In genomic region chr1:101409102-101409501, GRCh38 we compare ENCODE assay signal across 22 cellular contexts.
DNase-seq lines count a peak whose midpoint lies in the region; ATAC-seq, FAIRE-seq and TF ChIP-seq lines count a peak whose summit lies in the region.
"Had no signal": no experiment of that assay in that cellular context is flagged by ENCODE, and none has a peak within 500 bp of the region (broad histone marks: within the 10 kb centered on the region; RNA-seq: fewer than 3 reads in every experiment).

No MANE protein-coding gene starts in this region.

- H3K4me1 ChIP-seq in OCI-LY1 (ENCODE audit: insufficient read depth, low read length, severe bottlenecking): peaks cover 54% of the 10 kb centered on the region
- H3K4me1 ChIP-seq: A549, Caco-2 had no signal

- TF ChIP-seq CTCF in GM06990 (IDR thresholded peaks at IDR 0.05; ENCODE audit: insufficient read depth, low read length, poor library complexity, severe bottlenecking): no peak
- TF ChIP-seq CTCF in OCI-LY1 (IDR thresholded peaks at IDR 0.05; ENCODE audit: low read length): no peak
- no peak for TF ChIP-seq CTCF in mesothelial cell of epicardium (IDR thresholded peaks at IDR 0.05; ENCODE audit: unreplicated experiment)
- TF ChIP-seq CTCF in progenitor cell of endocrine pancreas (IDR thresholded peaks at IDR 0.05; ENCODE audit: unreplicated experiment): no peak

- H3K4me3 ChIP-seq in GM06990 (replicated peaks; ENCODE audit: low read depth, low read length) (peak overlapping the region; percentile 36), OCI-LY1 (ENCODE audit: low read depth, low read length, poor library complexity, severe bottlenecking) (no peak overlapping the region)
- H3K4me3 ChIP-seq: A549, MG63, SK-N-MC had no signal

- H3F3A ChIP-seq in OCI-LY1 (ENCODE audit: insufficient read depth, low read length): 0 out of 2 replicates have a peak, but pooled peaks cover 4% of the 10 kb centered on the region

- no peaks in the 10 kb centered on the region for H4K20me1 ChIP-seq in OCI-LY1 (ENCODE audit: insufficient read depth, low read length)

- H3K27me3 ChIP-seq in GM06990 (replicated peaks; ENCODE audit: control insufficient read depth, insufficient read depth, low read length): no peaks in the 10 kb centered on the region
- no peaks in the 10 kb centered on the region for H3K27me3 ChIP-seq in OCI-LY1 (ENCODE audit: insufficient read depth, low read length)
- H3K27me3 ChIP-seq: MG63 had no signal

- peak overlapping the region; percentile 82 for H3K27ac ChIP-seq in OCI-LY1 (ENCODE audit: low read depth, low read length, poor library complexity, severe bottlenecking)
- H3K27ac ChIP-seq: A549, RWPE1, SK-N-MC had no signal

- H3K4me1 Mint-ChIP-seq in mesothelial cell of epicardium: peaks cover 42% of the 10 kb centered on the region
- H3K4me1 Mint-ChIP-seq in progenitor cell of endocrine pancreas (ENCODE audit: low read depth): peaks cover 10% of the 10 kb centered on the region
- H3K4me1 Mint-ChIP-seq: CD4-positive, alpha-beta memory T cell had no signal

- H3K36me3 Mint-ChIP-seq in mesothelial cell of epicardium (no peaks in the 10 kb centered on the region), progenitor cell of endocrine pancreas (ENCODE audit: insufficient read depth) (no peaks in the 10 kb centered on the region)
- H3K36me3 Mint-ChIP-seq: CD4-positive, alpha-beta memory T cell had no signal

- no peaks in the 10 kb centered on the region for H3K9me2 ChIP-seq in OCI-LY1 (ENCODE audit: low read depth, low read length)

- DNase-seq in GM06990 (ENCODE audit: extremely low read depth, insufficient read length): no peak
- DNase-seq in GM18507 (ENCODE audit: extremely low spot score, insufficient read length, low read depth): no peak
- DNase-seq in mesothelial cell of epicardium (ENCODE audit: low spot score in 2 of 2, unreplicated experiment in 2 of 2): no peak
- DNase-seq in progenitor cell of endocrine pancreas (ENCODE audit: low spot score, unreplicated experiment): no peak
- no peak for DNase-seq in NCI-H1417 treated with DMSO at 0.1 percent for 48 hours (lab: John Stamatoyannopoulos, UW)
- DNase-seq: Caco-2; CD4-positive, alpha-beta memory T cell; GOT3; HCEC 1CT; MG63; NCI-H1417; NCI-H187 treated with DMSO at 0.1 percent for 48 hours; NCI-H2107; NCI-H446 treated with DMSO at 0.1 percent for 48 hours; NCI-H526 treated with DMSO at 0.1 percent for 48 hours; SHP77 treated with DMSO at 0.1 percent for 48 hours had no signal

- no peaks in the 10 kb centered on the region for H3K9me3 ChIP-seq in OCI-LY1 (ENCODE audit: low read length)
- H3K9me3 ChIP-seq: A549, Caco-2, MG63 had no signal

- H3K27me3 Mint-ChIP-seq in mesothelial cell of epicardium (ENCODE audit: low read depth): no peaks in the 10 kb centered on the region
- H3K27me3 Mint-ChIP-seq in progenitor cell of endocrine pancreas: no peaks in the 10 kb centered on the region
- H3K27me3 Mint-ChIP-seq: IgD-negative memory B cell had no signal

- H3K79me2 ChIP-seq in OCI-LY1 (ENCODE audit: insufficient read depth, low read length): no peaks in the 10 kb centered on the region

- H3K36me3 ChIP-seq in GM06990 (ENCODE audit: control insufficient read depth, insufficient read depth, low read length) (no peaks in the 10 kb centered on the region; the same call in 1 of the 2 replicates), OCI-LY1 (ENCODE audit: insufficient read depth, low read length) (no peaks in the 10 kb centered on the region; the same call in 1 of the 2 replicates)
- H3K36me3 ChIP-seq: MG63 had no signal

- no peak overlapping the region for H3K9ac ChIP-seq in OCI-LY1 (ENCODE audit: low read length)

- FAIRE-seq in GM18507 (lab: Jason Lieb, UNC): peak; percentile 88
- FAIRE-seq: A549 had no signal

- H3K9me3 Mint-ChIP-seq in mesothelial cell of epicardium (peaks cover 25% of the 10 kb centered on the region), progenitor cell of endocrine pancreas (ENCODE audit: low read depth) (peaks cover 7% of the 10 kb centered on the region)
- H3K9me3 Mint-ChIP-seq: IgD-negative memory B cell had no signal

- ATAC-seq in HG03196 (IDR thresholded peaks at IDR 0.05; ENCODE audit: unreplicated experiment): no peak
- ATAC-seq: A549 had no signal

- no peak overlapping the region for H2AFZ ChIP-seq in OCI-LY1 (ENCODE audit: low read length)

- peak overlapping the region; percentile 8; the same call in 1 of the 2 replicates for H3K4me2 ChIP-seq in OCI-LY1 (ENCODE audit: low read length)
- H3K4me2 ChIP-seq: A549 had no signal

- H3K27ac Mint-ChIP-seq in mesothelial cell of epicardium (peak overlapping the region; percentile 83), progenitor cell of endocrine pancreas (no peak overlapping the region)
- H3K27ac Mint-ChIP-seq: CD4-positive, alpha-beta memory T cell; IgD-negative memory B cell had no signal

- H3K4me3 Mint-ChIP-seq in mesothelial cell of epicardium (no peak overlapping the region), progenitor cell of endocrine pancreas (ENCODE audit: low read depth) (no peak overlapping the region)
- H3K4me3 Mint-ChIP-seq: CD4-positive, alpha-beta memory T cell had no signal
